8 cellular contexts compared by ENCODE assay signal in genomic region chr13:25574437-25575426, GRCh38.
DNase-seq lines count a peak whose midpoint lies in the region; ATAC-seq and TF ChIP-seq lines count a peak whose summit lies in the region.

No MANE protein-coding gene starts in this region.

- TF ChIP-seq CTCF in CD8-positive, alpha-beta T cell (IDR thresholded peaks at IDR 0.05): peak; percentile 68
- TF ChIP-seq CTCF in foreskin keratinocyte (conservative IDR thresholded peaks at IDR 0.05): peak; percentile 93
- peak; percentile 97 for TF ChIP-seq CTCF in osteocyte (IDR thresholded peaks at IDR 0.05)
- peak; percentile 61 to 82 (median 72) for TF ChIP-seq CTCF in tibial nerve (IDR thresholded peaks at IDR 0.05)

- H3K27me3 Mint-ChIP-seq in CD8-positive, alpha-beta T cell (ENCODE audit: low read depth): peaks cover 28% of the 10 kb centered on the region
- peaks cover 3% of the 10 kb centered on the region for H3K27me3 Mint-ChIP-seq in osteocyte (ENCODE audit: unreplicated experiment)

- intact Hi-C loops in CD8-positive, alpha-beta T cell (cut with DNase I, micrococcal nuclease): loop anchor here (1.0 to 10.0 kb wide), 9 partner anchors 250 to 1124 kb away; no protein-coding TSS in a partner anchor

- TF ChIP-seq EP300 in tibial nerve (IDR thresholded peaks at IDR 0.05): no peak

- no peaks in the 10 kb centered on the region for H3K9me3 ChIP-seq in CD8-positive, alpha-beta T cell (ENCODE audit: low read length)
- no peaks in the 10 kb centered on the region for H3K9me3 ChIP-seq in tibial nerve

- POLR2A ChIA-PET in CD8-positive, alpha-beta T cell (lab: Charles Lee): interaction anchor here (1.0 kb wide), 1 partner anchor 490 kb away, joined by 3 read pairs; no protein-coding TSS in a partner anchor

- no peak overlapping the region for H3K27ac ChIP-seq in CD8-positive, alpha-beta T cell (ENCODE audit: low read depth, low read length)
- no peak overlapping the region for H3K27ac ChIP-seq in foreskin keratinocyte
- H3K27ac ChIP-seq in tibial nerve: no peak overlapping the region

- no peak overlapping the region for H3K27ac Mint-ChIP-seq in CD8-positive, alpha-beta T cell
- peak overlapping the region; percentile 86 for H3K27ac Mint-ChIP-seq in osteocyte (ENCODE audit: unreplicated experiment)

- 17 to 21% methylated on average over 8 of the region's 8 CpGs for WGBS in tibial nerve, 2 donors

- ATAC-seq in CD8-positive, alpha-beta T cell: peak; percentile 66
- peak; percentile 65 for ATAC-seq in GM21526 (IDR thresholded peaks at IDR 0.05; ENCODE audit: low FRiP score, unreplicated experiment)
- peak; percentile 87 for ATAC-seq in foreskin keratinocyte

- no peaks in the 10 kb centered on the region for H3K4me1 ChIP-seq in CD8-positive, alpha-beta T cell (ENCODE audit: insufficient read depth, low read length)
- no peaks in the 10 kb centered on the region for H3K4me1 ChIP-seq in foreskin keratinocyte
- peaks cover 0 to 4% (median 0%) of the 10 kb centered on the region in 4 donors for H3K4me1 ChIP-seq in tibial nerve

- peak; percentile 46 to 80 (median 67) for DNase-seq in CD8-positive, alpha-beta T cell
- DNase-seq in MV-4-11 (lab: John Stamatoyannopoulos, UW) (peak; percentile 63), SHP77 treated with DMSO at 0.1 percent for 48 hours (lab: John Stamatoyannopoulos, UW) (peak; percentile 79), foreskin keratinocyte (peak; percentile 44 to 73), osteocyte (ENCODE audit: extremely low spot score, unreplicated experiment) (peak; percentile 93), tibial nerve (ENCODE audit: low spot score in 2 of 2) (peak; percentile 68 to 94)
- peak; percentile 42 for DNase-seq in activated T-helper 9 cell treated with anti-CD3 and anti-CD28 coated beads, Interleukin-2, amount 50 U/mL, for 16 hours (ENCODE audit: low read depth)

- peaks cover 4% of the 10 kb centered on the region for H3K27me3 ChIP-seq in CD8-positive, alpha-beta T cell (ENCODE audit: insufficient read depth, low read length)
- peaks cover 24% of the 10 kb centered on the region for H3K27me3 ChIP-seq in foreskin keratinocyte
- H3K27me3 ChIP-seq in tibial nerve: no peaks in the 10 kb centered on the region

- no peaks in the 10 kb centered on the region for H3K36me3 ChIP-seq in CD8-positive, alpha-beta T cell (ENCODE audit: insufficient read depth, low read length)
- H3K36me3 ChIP-seq in tibial nerve: no peaks in the 10 kb centered on the region

- no peak overlapping the region for H3K4me3 Mint-ChIP-seq in CD8-positive, alpha-beta T cell
- H3K4me3 Mint-ChIP-seq in osteocyte (ENCODE audit: unreplicated experiment): peak overlapping the region; percentile 30

- H3K9me3 Mint-ChIP-seq in CD8-positive, alpha-beta T cell: no peaks in the 10 kb centered on the region
- no peaks in the 10 kb centered on the region for H3K9me3 Mint-ChIP-seq in osteocyte (ENCODE audit: unreplicated experiment)

- no peaks in the 10 kb centered on the region for H3K4me1 Mint-ChIP-seq in CD8-positive, alpha-beta T cell (ENCODE audit: low read depth)
- H3K4me1 Mint-ChIP-seq in osteocyte (ENCODE audit: unreplicated experiment): peaks cover 28% of the 10 kb centered on the region

- TF ChIP-seq POLR2A in tibial nerve (IDR thresholded peaks at IDR 0.05): no peak

- no peaks in the 10 kb centered on the region for H3K36me3 Mint-ChIP-seq in CD8-positive, alpha-beta T cell
- no peaks in the 10 kb centered on the region for H3K36me3 Mint-ChIP-seq in osteocyte (ENCODE audit: unreplicated experiment)

- CTCF ChIA-PET in CD8-positive, alpha-beta T cell (lab: Charles Lee): interaction anchor here (0.7 to 2.2 kb wide), 23 partner anchors 9 to 1124 kb away, joined by 3 to 32 read pairs (median 4); no protein-coding TSS in a partner anchor

- no peak overlapping the region for H3K4me3 ChIP-seq in CD8-positive, alpha-beta T cell (ENCODE audit: low read depth, low read length)
- H3K4me3 ChIP-seq in tibial nerve: no peak overlapping the region

Comparison
In these comparisons a context has a peak if more than half of its experiments do, and no peak if none do; other contexts are left out.
1. DNase-seq: peak in every context shown above with its lines; median percentile 93 in osteocyte; 81 in tibial nerve; 79 in SHP77 treated with DMSO at 0.1 percent for 48 hours; 67 in CD8-positive, alpha-beta T cell; 63 in MV-4-11; 58 in foreskin keratinocyte; 42 in activated T-helper 9 cell treated with anti-CD3 and anti-CD28 coated beads, Interleukin-2, amount 50 U/mL, for 16 hours.